8 cellular contexts compared by ENCODE assay signal in the genomic region with DNA sequence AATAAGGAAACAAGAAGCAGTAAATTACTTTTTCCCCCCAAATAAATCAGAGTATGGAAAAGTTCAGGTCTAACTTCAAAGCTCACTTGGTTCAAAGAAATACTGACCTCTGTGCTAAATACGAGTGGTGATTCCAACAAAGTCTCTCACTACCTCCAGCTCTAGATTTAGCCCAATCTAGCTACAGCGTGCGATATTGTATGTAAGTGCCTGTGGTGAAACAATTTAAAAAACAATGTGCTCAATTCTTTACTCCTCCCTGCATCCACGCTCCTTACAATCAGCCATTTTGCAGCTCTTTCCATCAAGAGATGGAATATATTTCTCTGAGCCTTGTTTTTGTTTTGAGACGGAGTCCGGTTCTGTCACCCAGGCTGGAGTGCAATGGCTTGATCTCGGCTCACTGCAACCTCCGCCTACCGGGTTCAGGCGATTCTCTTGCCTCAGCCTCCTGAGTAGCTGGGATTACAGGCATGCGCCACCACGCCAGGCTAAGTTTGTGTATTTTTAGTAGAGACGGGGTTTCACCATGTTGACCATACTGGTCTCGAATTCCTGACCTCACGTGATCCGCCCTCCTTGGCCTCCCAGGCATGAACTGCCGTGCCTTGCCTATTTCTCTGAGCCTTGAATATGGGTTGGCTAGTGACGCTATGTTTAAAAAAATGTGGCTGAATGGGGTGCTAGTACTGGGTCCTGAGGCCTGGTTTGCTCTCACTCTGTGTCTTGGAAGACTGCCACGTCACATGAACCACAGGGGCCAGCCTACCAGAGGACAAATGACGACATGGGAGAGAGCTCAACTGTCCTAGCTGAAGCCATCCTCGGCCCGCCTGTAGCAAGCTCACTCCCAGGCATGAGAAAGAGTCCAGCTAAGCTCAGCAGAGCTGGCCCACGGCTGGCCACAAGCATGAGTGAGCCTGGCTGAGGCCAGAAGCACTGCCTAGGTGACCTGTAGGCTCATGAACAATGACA. TPM values are rescaled to one million over a fixed set of nuclear protein-coding genes. Genes with fewer than 3 reads are reported as not detected.
DNase-seq lines count a peak whose midpoint lies in the region; ATAC-seq and TF ChIP-seq lines count a peak whose summit lies in the region.

No MANE protein-coding gene starts in this region.

- H3K9me3 ChIP-seq in BLaER1 treated with 17β-estradiol and CSF1 and Interleukin-3, amounts not matched to agents 10 nM and 100 nM (replicated peaks in 1 of 11), result peaks cover 29 to 38% (median 37%) of the 10 kb centered on the region in 11 experiments
- H3K9me3 ChIP-seq in PC-9 (ENCODE audit: insufficient read depth, low read depth), result peaks cover 13% of the 10 kb centered on the region
- peaks cover 33% of the 10 kb centered on the region for H3K9me3 ChIP-seq in endodermal cell (ENCODE audit: control insufficient read depth, low read length)

- CTCF ChIA-PET in PC-9 (lab: Charles Lee), result interaction anchor here (0.6 kb wide), 2 partner anchors 422 to 722 kb away, joined by 3 read pairs; no protein-coding TSS in a partner anchor

- H3K4me1 Mint-ChIP-seq in endodermal cell, result peaks cover 23% of the 10 kb centered on the region
- peaks cover 9 to 63% (median 54%) of the 10 kb centered on the region in 4 donors for H3K4me1 Mint-ChIP-seq in naive thymus-derived CD8-positive, alpha-beta T cell

- peak overlapping the region; percentile 62 for H3K27ac Mint-ChIP-seq in endodermal cell
- peak overlapping the region in 8 of 10 donors; percentile 59 to 82 (median 78) for H3K27ac Mint-ChIP-seq in naive thymus-derived CD8-positive, alpha-beta T cell

- no peaks in the 10 kb centered on the region for H3K9me2 ChIP-seq in PC-9 (ENCODE audit: insufficient read depth)

- no peak overlapping the region for H2AFZ ChIP-seq in PC-9

- peaks cover 28% of the 10 kb centered on the region for H3K36me3 Mint-ChIP-seq in endodermal cell (ENCODE audit: low read depth)
- peaks cover 0 to 8% (median 0%) of the 10 kb centered on the region in 3 donors for H3K36me3 Mint-ChIP-seq in naive thymus-derived CD8-positive, alpha-beta T cell

- H3K36me3 ChIP-seq in BLaER1 treated with 17β-estradiol and CSF1 and Interleukin-3, amounts not matched to agents 10 nM and 100 nM, result peaks cover 26 to 46% (median 36%) of the 10 kb centered on the region in 11 experiments
- no peaks in the 10 kb centered on the region for H3K36me3 ChIP-seq in PC-9 (ENCODE audit: low read depth)
- peaks cover 18% of the 10 kb centered on the region for H3K36me3 ChIP-seq in endodermal cell (ENCODE audit: control insufficient read depth, insufficient read depth, low read length)

- intact Hi-C loops in PC-9 (cut with micrococcal nuclease; ENCODE audit: unreplicated experiment), result no loop called here

- no peaks in the 10 kb centered on the region for H3K27me3 Mint-ChIP-seq in endodermal cell (ENCODE audit: insufficient read depth)
- H3K27me3 Mint-ChIP-seq in naive thymus-derived CD8-positive, alpha-beta T cell, result no peaks in the 10 kb centered on the region

- POLR2A ChIA-PET in PC-9 (lab: Charles Lee; ENCODE audit: unreplicated experiment), result no interaction called here
- POLR2A ChIA-PET in naive thymus-derived CD8-positive, alpha-beta T cell (lab: Charles Lee), result no interaction called here

- peaks cover 11 to 64% (median 15%) of the 10 kb centered on the region in 10 experiments; a peak in 18 of 20 replicates for H3K4me1 ChIP-seq in BLaER1 treated with 17β-estradiol and CSF1 and Interleukin-3, amounts not matched to agents 10 nM and 100 nM
- H3K4me1 ChIP-seq in PC-9 (replicated peaks; ENCODE audit: insufficient read depth), result peaks cover 27% of the 10 kb centered on the region
- H3K4me1 ChIP-seq in endodermal cell (ENCODE audit: control insufficient read depth, insufficient read depth, low read length), result no peaks in the 10 kb centered on the region

- no TSS peak for BruUV-seq in PC-9 (replicated peaks; lab: Mats Ljungman, UMichigan)

- peaks cover 32% of the 10 kb centered on the region for H3K79me2 ChIP-seq in PC-9 (ENCODE audit: low read depth)

- TF ChIP-seq CTCF in PC-9 (conservative IDR thresholded peaks at IDR 0.05), result no peak
- TF ChIP-seq CTCF in endodermal cell (conservative IDR thresholded peaks at IDR 0.05), result no peak

- no peak overlapping the region for H3K4me3 ChIP-seq in BLaER1 treated with 17β-estradiol and CSF1 and Interleukin-3, amounts not matched to agents 10 nM and 100 nM
- H3K4me3 ChIP-seq in PC-9 (no peak overlapping the region), endodermal cell (ENCODE audit: low read length) (no peak overlapping the region)

- 85 to 86% methylated on average over 13 to 23 of the region's 23 CpGs for WGBS in endodermal cell (ENCODE audit: insufficient coverage in 1 of 2, insufficient read length in 1 of 2), 2 experiments

- H3K9me3 Mint-ChIP-seq in endodermal cell, result peaks cover 9% of the 10 kb centered on the region
- peaks cover 0 to 9% (median 0%) of the 10 kb centered on the region in 9 donors for H3K9me3 Mint-ChIP-seq in naive thymus-derived CD8-positive, alpha-beta T cell

- no peak for DNase-seq in PC-9
- peak; percentile 56 for DNase-seq in endodermal cell
- no peak for DNase-seq in naive thymus-derived CD8-positive, alpha-beta T cell
- DNase-seq in amniotic stem cell (lab: John Stamatoyannopoulos, UW), result no peak
- DNase-seq in NAMALWA (ENCODE audit: low spot score), result no peak
- DNase-seq in NCI-H510A treated with DMSO at 0.1 percent for 48 hours (lab: John Stamatoyannopoulos, UW), result no peak

- no peaks in the 10 kb centered on the region; the same call in 1 of the 2 replicates for H3F3A ChIP-seq in PC-9 (ENCODE audit: insufficient read depth, low read depth)

- no peak overlapping the region for H3K4me3 Mint-ChIP-seq in endodermal cell
- H3K4me3 Mint-ChIP-seq in naive thymus-derived CD8-positive, alpha-beta T cell, result peak overlapping the region in 9 of 10 donors; percentile 33 to 68 (median 51)

- H3K9ac ChIP-seq in BLaER1 treated with 17β-estradiol and CSF1 and Interleukin-3, amounts not matched to agents 10 nM and 100 nM, result peak overlapping the region in 3 of 11 experiments; percentile 9 to 53 (median 16); a peak in 3 of 22 replicates
- H3K9ac ChIP-seq in endodermal cell (ENCODE audit: extremely low read depth, low read length, poor library complexity, severe bottlenecking), result no peak overlapping the region

- H3K4me2 ChIP-seq in BLaER1 treated with 17β-estradiol and CSF1 and Interleukin-3, amounts not matched to agents 10 nM and 100 nM, result peak overlapping the region in 6 of 11 experiments; percentile 2 to 58 (median 22); a peak in 10 of 22 replicates
- H3K4me2 ChIP-seq in PC-9, result peak overlapping the region; percentile 3; the same call in 1 of the 2 replicates

- H3K27me3 ChIP-seq in BLaER1 treated with 17β-estradiol and CSF1 and Interleukin-3, amounts not matched to agents 10 nM and 100 nM, result no peaks in the 10 kb centered on the region; a peak in 1 of 22 replicates
- no peaks in the 10 kb centered on the region for H3K27me3 ChIP-seq in PC-9 (ENCODE audit: insufficient read depth, low read depth)
- no peaks in the 10 kb centered on the region for H3K27me3 ChIP-seq in endodermal cell (ENCODE audit: control insufficient read depth, insufficient read depth, low read length, poor library complexity, severe bottlenecking)

- ATAC-seq in naive thymus-derived CD8-positive, alpha-beta T cell, result no peak
- ATAC-seq in GM18858 (IDR thresholded peaks at IDR 0.05; ENCODE audit: unreplicated experiment), result no peak

- no peak overlapping the region; a peak in 1 of 22 replicates for H3K27ac ChIP-seq in BLaER1 treated with 17β-estradiol and CSF1 and Interleukin-3, amounts not matched to agents 10 nM and 100 nM
- H3K27ac ChIP-seq in PC-9, result no peak overlapping the region
- no peak overlapping the region for H3K27ac ChIP-seq in endodermal cell (ENCODE audit: low read depth, low read length)

- peaks cover 0 to 100% (median 15%) of the 10 kb centered on the region in 11 experiments; a peak in 13 of 22 replicates for H4K20me1 ChIP-seq in BLaER1 treated with 17β-estradiol and CSF1 and Interleukin-3, amounts not matched to agents 10 nM and 100 nM
- no peaks in the 10 kb centered on the region for H4K20me1 ChIP-seq in PC-9 (ENCODE audit: insufficient read depth)

RNA-seq across cellular contexts. Expression of a gene that starts 14.8 kb away (rescaled TPM):
- total RNA-seq in PC-9 (2021) (81.9 and 84.4 TPM in 2 replicates), endodermal cell (10 to 100 TPM; 61.9 to 69.7 TPM)
- 49.0 TPM for polyA plus RNA-seq in endodermal cell (2013, experiment 1 of 2)
- 43.4 TPM for polyA plus RNA-seq in endodermal cell (2013, experiment 2 of 2)
- 10 to 100 TPM; 31.8 to 32.0 TPM for total RNA-seq in naive thymus-derived CD8-positive, alpha-beta T cell
- 10 to 100 TPM; 15.7 to 24.1 (median 19.1) TPM for polyA plus RNA-seq in naive thymus-derived CD8-positive, alpha-beta T cell

RNA-seq across cellular contexts. Expression of a gene that starts 27.0 kb away (rescaled TPM):
- 66.4 and 76.6 TPM in 2 replicates for total RNA-seq in PC-9 (2021)
- 10 to 100 TPM; 38.7 to 43.4 TPM for total RNA-seq in endodermal cell
- 39.6 TPM for polyA plus RNA-seq in endodermal cell (2013, experiment 1 of 2)
- 38.8 TPM for polyA plus RNA-seq in endodermal cell (2013, experiment 2 of 2)
- total RNA-seq in naive thymus-derived CD8-positive, alpha-beta T cell, result 10 to 100 TPM; 26.5 to 30.3 TPM
- polyA plus RNA-seq in naive thymus-derived CD8-positive, alpha-beta T cell, result 10 to 100 TPM; 29.3 to 36.4 (median 31.2) TPM
